In the genomic region with DNA sequence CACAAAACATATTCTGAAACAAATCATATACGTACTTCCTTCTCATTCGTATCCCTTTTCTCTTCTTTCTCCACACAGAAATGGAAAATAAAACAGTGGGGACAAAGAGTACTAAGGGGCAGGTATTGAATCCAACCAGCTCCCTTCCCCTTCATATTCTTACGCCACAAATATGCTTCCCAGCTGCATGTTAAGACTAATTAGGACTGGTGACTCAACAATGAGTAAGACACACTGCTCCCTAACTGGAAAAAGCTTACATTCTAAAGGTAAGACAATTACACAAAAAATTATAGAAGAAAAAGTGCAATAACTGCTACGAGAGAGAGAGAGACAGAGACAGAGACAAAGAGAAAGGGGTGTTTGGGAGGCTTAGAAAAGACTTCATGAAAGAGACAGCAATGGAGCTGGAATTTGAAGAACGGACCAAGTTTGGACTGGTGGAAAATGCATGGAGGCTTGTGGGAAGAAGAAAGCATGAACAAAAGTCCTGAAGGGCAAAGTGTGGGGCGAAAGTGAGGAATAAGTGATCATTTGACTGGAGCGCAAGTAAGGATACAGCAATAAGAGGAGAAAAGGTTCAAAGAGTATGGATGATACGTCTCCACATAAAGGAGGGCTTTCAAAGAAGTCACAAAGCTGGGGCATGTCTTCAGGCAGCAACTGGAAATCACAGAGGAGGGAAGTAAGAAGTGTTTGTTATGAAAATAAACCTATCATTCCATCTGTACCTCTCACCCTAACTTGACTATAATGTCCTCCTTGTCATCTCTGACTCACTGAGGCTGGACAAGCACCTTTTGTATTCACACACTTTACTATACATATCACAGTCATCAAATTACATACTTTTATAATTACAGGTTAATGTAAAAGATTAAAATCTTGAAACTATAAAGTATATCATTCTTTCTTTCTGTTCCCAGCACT, we compare ENCODE assay signal across 15 cellular contexts. TPM values are rescaled to one million over a fixed set of nuclear protein-coding genes. Genes with fewer than 3 reads are reported as not detected.
DNase-seq lines count a peak whose midpoint lies in the region; ATAC-seq, FAIRE-seq and TF ChIP-seq lines count a peak whose summit lies in the region.
"Had no signal": no experiment of that assay in that cellular context is flagged by ENCODE, and none has a peak within 500 bp of the region (broad histone marks: within the 10 kb centered on the region; RNA-seq: fewer than 3 reads in every experiment).

No MANE protein-coding gene starts in this region.

- TF ChIP-seq CTCF in AG04449 (IDR thresholded peaks at IDR 0.05; ENCODE audit: insufficient read depth, low read length, missing control alignments), result no peak
- no peak for TF ChIP-seq CTCF in astrocyte of the cerebellum (IDR thresholded peaks at IDR 0.05; ENCODE audit: low read depth, low read length, missing control alignments)

- no peak for FAIRE-seq in GM12892 (lab: Jason Lieb, UNC)
- FAIRE-seq: pancreas had no signal

- POLR2A ChIA-PET in AG04449 (lab: Yijun Ruan, JAX), result interaction anchor here (1.2 kb wide), 1 partner anchor 163 kb away, joined by 3 read pairs; no protein-coding TSS in a partner anchor

- DNase-seq in AG04449 (ENCODE audit: low read depth, low spot score) (peak; percentile 59), HS-5 (ENCODE audit: low read depth) (peak; percentile 37), astrocyte of the cerebellum (ENCODE audit: low read depth) (peak; percentile 79), foreskin melanocyte (peak; percentile 16), OCI-M1 (lab: John Stamatoyannopoulos, UW) (no peak), SKM-1 treated with dmso at 0.1 percent for 144 hours (lab: John Stamatoyannopoulos, UW; ENCODE audit: unreplicated experiment) (no peak), GM12892 (ENCODE audit: insufficient read length) (no peak)
- DNase-seq: activated T-cell treated with anti-CD3 and anti-CD28 coated beads, Interleukin-2, amount 50 U/mL, for 48 hours; glutamatergic neuron; NCI-H2171; pancreas; Right ventricle myocardium superior had no signal

- ATAC-seq in HG03565 (IDR thresholded peaks at IDR 0.05; ENCODE audit: unreplicated experiment), result no peak
- ATAC-seq: GM23338, pancreas had no signal

- in situ Hi-C loops in astrocyte of the cerebellum (cut with HindIII; ENCODE audit: low sequenced_read_pairs), result loop anchor here (25.0 kb wide), 1 partner anchor 264 kb away; no protein-coding TSS in a partner anchor

- CTCF ChIA-PET in AG04449 (lab: Yijun Ruan, JAX), result interaction anchor here (1.0 to 11.6 kb wide), 12 partner anchors 8 to 290 kb away, joined by 3 to 284 read pairs (median 5); no protein-coding TSS in a partner anchor

- H3K4me3 ChIP-seq in AG04449 (ENCODE audit: low read depth, low read length) (no peak overlapping the region; the same call in 1 of the 2 replicates), astrocyte of the cerebellum (ENCODE audit: low read depth, low read length) (no peak overlapping the region)
- H3K4me3 ChIP-seq: cardiac muscle cell, GM23338, pancreas had no signal

- TF ChIP-seq POLR2A in GM12892 (IDR thresholded peaks at IDR 0.05; ENCODE audit: low read depth, low read length), result no peak

RNA-seq across cellular contexts. Expression of gene RYK, which starts 49.2 kb away (rescaled TPM):
- 13.9 TPM for polyA plus RNA-seq in GM12892 (2012; ENCODE audit: missing spikeins)

Comparison
In these comparisons a context has a peak if more than half of its experiments do, and no peak if none do; other contexts are left out.
1. DNase-seq: peak in AG04449 (single experiment), HS-5 (single experiment), astrocyte of the cerebellum (single experiment) and foreskin melanocyte (single experiment); none in OCI-M1 (single experiment), SKM-1 treated with dmso at 0.1 percent for 144 hours (single experiment) and GM12892 (single experiment).